ENCODE assay signal across 19 cellular contexts in genomic region chr10:63392224-63392623, GRCh38.
DNase-seq lines count a peak whose midpoint lies in the region; ATAC-seq and TF ChIP-seq lines count a peak whose summit lies in the region.
"Had no signal": no experiment of that assay in that cellular context is flagged by ENCODE, and none has a peak within 500 bp of the region (broad histone marks: within the 10 kb centered on the region; RNA-seq: fewer than 3 reads in every experiment).

No MANE protein-coding gene starts in this region.

- H3K36me3 Mint-ChIP-seq in CD4-positive, alpha-beta memory T cell, result peaks cover 8 to 13% of the 10 kb centered on the region in 2 donors
- H3K36me3 Mint-ChIP-seq in GM23338 (ENCODE audit: low read depth) (no peaks in the 10 kb centered on the region; the same call in 2 of the 3 replicates), natural killer cell (no peaks in the 10 kb centered on the region)
- H3K36me3 Mint-ChIP-seq in activated T-helper 17 cell treated with anti-CD3 and anti-CD28 coated beads, Interleukin-2, amount 50 U/mL, for 72 hours (ENCODE audit: low read depth), result no peaks in the 10 kb centered on the region

- intact Hi-C loops in CD4-positive, alpha-beta memory T cell (cut with micrococcal nuclease), result no loop called here
- intact Hi-C loops in natural killer cell (cut with micrococcal nuclease) (no loop called here), sigmoid colon (cut with DNase I) (no loop called here), dorsolateral prefrontal cortex (cut with DNase I) (no loop called here)

- H3K27me3 Mint-ChIP-seq in CD4-positive, alpha-beta memory T cell, result no peaks in the 10 kb centered on the region
- H3K27me3 Mint-ChIP-seq in GM23338 (ENCODE audit: insufficient read depth, low read depth, poor library complexity) (no peaks in the 10 kb centered on the region), natural killer cell (ENCODE audit: low read depth in 2 of 2) (peaks cover 9 to 22% of the 10 kb centered on the region in 2 donors)
- H3K27me3 Mint-ChIP-seq in activated T-helper 17 cell treated with anti-CD3 and anti-CD28 coated beads, Interleukin-2, amount 50 U/mL, for 72 hours, result no peaks in the 10 kb centered on the region

- H3K27ac ChIP-seq in CD4-positive, alpha-beta memory T cell (ENCODE audit: low read depth, low read length), result no peak overlapping the region
- H3K27ac ChIP-seq in GM23338 (ENCODE audit: low read depth) (peak overlapping the region; percentile 39; the same call in 1 of the 2 replicates), sigmoid colon (no peak overlapping the region), dorsolateral prefrontal cortex (no peak overlapping the region), GM23248 (no peak overlapping the region)
- H3K27ac ChIP-seq: BLaER1 treated with 17β-estradiol and CSF1 and Interleukin-3, amounts not matched to agents 10 nM and 100 nM; SJCRH30 had no signal

- H4K20me1 ChIP-seq in GM23338 (replicated peaks; ENCODE audit: insufficient read depth) (peaks cover 10% of the 10 kb centered on the region; the same call in 1 of the 2 replicates), GM23248 (ENCODE audit: insufficient read depth) (0 out of 2 replicates have a peak, but pooled peaks cover 6% of the 10 kb centered on the region)

- H3K4me2 ChIP-seq in GM23338 (no peak overlapping the region), GM23248 (ENCODE audit: unreplicated experiment) (no peak overlapping the region)

- peak overlapping the region in 4 of 7 donors; percentile 10 to 82 (median 28) for H3K27ac Mint-ChIP-seq in CD4-positive, alpha-beta memory T cell
- no peak overlapping the region for H3K27ac Mint-ChIP-seq in GM23338
- no peak overlapping the region for H3K27ac Mint-ChIP-seq in activated T-helper 17 cell treated with anti-CD3 and anti-CD28 coated beads, Interleukin-2, amount 50 U/mL, for 72 hours
- peak overlapping the region in 1 of 2 donors; percentile 8 for H3K27ac Mint-ChIP-seq in natural killer cell

- TF ChIP-seq POLR2A in sigmoid colon (IDR thresholded peaks at IDR 0.05), result no peak

- H3K9ac ChIP-seq in GM23248, result no peak overlapping the region
- H3K9ac ChIP-seq: BLaER1 treated with 17β-estradiol and CSF1 and Interleukin-3, amounts not matched to agents 10 nM and 100 nM had no signal

- no peaks in the 10 kb centered on the region for H3K36me3 ChIP-seq in CD4-positive, alpha-beta memory T cell (ENCODE audit: insufficient read depth, low read length)
- H3K36me3 ChIP-seq in GM23338 (ENCODE audit: insufficient read depth) (no peaks in the 10 kb centered on the region), sigmoid colon (no peaks in the 10 kb centered on the region), GM23248 (ENCODE audit: low read depth) (no peaks in the 10 kb centered on the region)

- CTCF ChIA-PET in CD4-positive, alpha-beta memory T cell (lab: Charles Lee; ENCODE audit: partially characterized antibody), result interaction anchor here (0.7 kb wide), 1 partner anchor 244 kb away, joined by 3 read pairs; no protein-coding TSS in a partner anchor

- no peak for TF ChIP-seq EP300 in sigmoid colon (IDR thresholded peaks at IDR 0.05)

- no peak for ATAC-seq in GM23338
- no peak for ATAC-seq in activated T-helper 17 cell treated with anti-CD3 and anti-CD28 coated beads, Interleukin-2, amount 50 U/mL, for 72 hours (replicated peaks)
- ATAC-seq in natural killer cell, result no peak

- POLR2A ChIA-PET in CD4-positive, alpha-beta memory T cell (lab: Charles Lee; ENCODE audit: partially characterized antibody), result interaction anchor here (0.7 kb wide), 1 partner anchor 11 kb away, joined by 5 read pairs; no protein-coding TSS in a partner anchor

- no peaks in the 10 kb centered on the region for H3K9me3 ChIP-seq in CD4-positive, alpha-beta memory T cell (ENCODE audit: control insufficient read depth in 1 of 2, low read length in 2 of 2)
- H3K9me3 ChIP-seq in sigmoid colon (no peaks in the 10 kb centered on the region), GM23248 (ENCODE audit: low read depth) (no peaks in the 10 kb centered on the region)
- H3K9me3 ChIP-seq: SJCRH30 had no signal

- H3K9me3 Mint-ChIP-seq in CD4-positive, alpha-beta memory T cell, result peaks cover 0 to 14% (median 10%) of the 10 kb centered on the region in 8 donors
- H3K9me3 Mint-ChIP-seq in GM23338, result no peaks in the 10 kb centered on the region
- H3K9me3 Mint-ChIP-seq in activated T-helper 17 cell treated with anti-CD3 and anti-CD28 coated beads, Interleukin-2, amount 50 U/mL, for 72 hours, result peaks cover 5% of the 10 kb centered on the region
- no peaks in the 10 kb centered on the region for H3K9me3 Mint-ChIP-seq in natural killer cell

- no peaks in the 10 kb centered on the region for H3K27me3 ChIP-seq in CD4-positive, alpha-beta memory T cell (ENCODE audit: insufficient read depth, low read length)
- H3K27me3 ChIP-seq in GM23338 (ENCODE audit: insufficient read depth), result no peaks in the 10 kb centered on the region
- H3K27me3 ChIP-seq in sigmoid colon, result no peaks in the 10 kb centered on the region
- H3K27me3 ChIP-seq in dorsolateral prefrontal cortex, result no peaks in the 10 kb centered on the region
- no peaks in the 10 kb centered on the region for H3K27me3 ChIP-seq in GM23248 (replicated peaks; ENCODE audit: insufficient read depth)
- H3K27me3 ChIP-seq: BLaER1 treated with 17β-estradiol and CSF1 and Interleukin-3, amounts not matched to agents 10 nM and 100 nM; SJCRH30 had no signal

- H3K4me1 Mint-ChIP-seq in CD4-positive, alpha-beta memory T cell, result peaks cover 37 to 63% (median 51%) of the 10 kb centered on the region in 4 donors
- H3K4me1 Mint-ChIP-seq in GM23338, result peaks cover 11% of the 10 kb centered on the region
- H3K4me1 Mint-ChIP-seq in activated T-helper 17 cell treated with anti-CD3 and anti-CD28 coated beads, Interleukin-2, amount 50 U/mL, for 72 hours, result peaks cover 29% of the 10 kb centered on the region
- peaks cover 39 to 47% of the 10 kb centered on the region in 2 donors for H3K4me1 Mint-ChIP-seq in natural killer cell

- H2AFZ ChIP-seq in GM23338 (no peak overlapping the region), GM23248 (no peak overlapping the region)

- H3F3A ChIP-seq in GM23338 (replicated peaks; ENCODE audit: low read depth), result no peaks in the 10 kb centered on the region
- no peaks in the 10 kb centered on the region for H3F3A ChIP-seq in GM23248 (ENCODE audit: insufficient read depth)

- no peak for DNase-seq in CD4-positive, alpha-beta memory T cell
- DNase-seq in GM23338 (ENCODE audit: low spot score), result no peak
- no peak for DNase-seq in natural killer cell
- no peak for DNase-seq in sigmoid colon
- no peak for DNase-seq in dorsolateral prefrontal cortex
- DNase-seq in GM23248, result no peak
- DNase-seq in DMS 273 treated with DMSO at 0.1 percent for 48 hours (lab: John Stamatoyannopoulos, UW), result no peak
- DNase-seq: COR-L47, DMS153, GDM1, GOT3, NCI-H1092 treated with DMSO at 0.1 percent for 48 hours, NCI-H146, NCI-H2029 treated with DMSO at 0.1 percent for 48 hours, NCI-H2171, NCI-H526, SJCRH30 had no signal

- H3K79me2 ChIP-seq in GM23338 (replicated peaks; ENCODE audit: insufficient read depth) (peaks cover 100% of the 10 kb centered on the region), GM23248 (ENCODE audit: insufficient read depth) (peaks cover 100% of the 10 kb centered on the region)

- H3K9me2 ChIP-seq in GM23338 (ENCODE audit: insufficient read depth) (no peaks in the 10 kb centered on the region), GM23248 (ENCODE audit: insufficient read depth) (no peaks in the 10 kb centered on the region)

- H3K4me3 Mint-ChIP-seq in CD4-positive, alpha-beta memory T cell, result peak overlapping the region in 7 of 8 donors; percentile 0 to 75 (median 64)
- H3K4me3 Mint-ChIP-seq in GM23338 (no peak overlapping the region), natural killer cell (peak overlapping the region; percentile 6)
- peak overlapping the region; percentile 1 for H3K4me3 Mint-ChIP-seq in activated T-helper 17 cell treated with anti-CD3 and anti-CD28 coated beads, Interleukin-2, amount 50 U/mL, for 72 hours

- in situ Hi-C loops in GM23248 (cut with MboI), result no loop called here

- no peak overlapping the region for H3K4me3 ChIP-seq in CD4-positive, alpha-beta memory T cell (ENCODE audit: low read length in 2 of 2)
- H3K4me3 ChIP-seq in GM23338 (no peak overlapping the region), sigmoid colon (no peak overlapping the region), dorsolateral prefrontal cortex (no peak overlapping the region), GM23248 (no peak overlapping the region)
- H3K4me3 ChIP-seq: BLaER1 treated with 17β-estradiol and CSF1 and Interleukin-3, amounts not matched to agents 10 nM and 100 nM; SJCRH30 had no signal

- 97 to 98% methylated on average over 6 of the region's 6 CpGs for WGBS in sigmoid colon, 2 donors
- WGBS in GM23248 (ENCODE audit: low coverage in 1 of 2, low lambda C conversion rate in 2 of 2, missing lambda C conversion rate in 2 of 2), 2 experiments, result 98% methylated on average over 6 of the region's 6 CpGs

- TF ChIP-seq CTCF in GM23338 (conservative IDR thresholded peaks at IDR 0.05; ENCODE audit: low read depth in 2 of 2) (no peak), natural killer cell (IDR thresholded peaks at IDR 0.05) (no peak), sigmoid colon (IDR thresholded peaks at IDR 0.05) (no peak), dorsolateral prefrontal cortex (IDR thresholded peaks at IDR 0.05 in 54 of 56, conservative IDR thresholded peaks at IDR 0.05 in 2 of 56; ENCODE audit: low read depth in 1 of 56, partially characterized antibody in 56 of 56) (no peak)

- peaks cover 33% of the 10 kb centered on the region for H3K4me1 ChIP-seq in CD4-positive, alpha-beta memory T cell (ENCODE audit: insufficient read depth, low read length)
- peaks cover 11% of the 10 kb centered on the region; the same call in 1 of the 2 replicates for H3K4me1 ChIP-seq in GM23338 (ENCODE audit: insufficient read depth)
- H3K4me1 ChIP-seq in sigmoid colon, result no peaks in the 10 kb centered on the region
- peaks cover 11% of the 10 kb centered on the region; the same call in 1 of the 2 replicates for H3K4me1 ChIP-seq in GM23248 (ENCODE audit: insufficient read depth)
- H3K4me1 ChIP-seq: SJCRH30 had no signal

TF ChIP-seq in GM23338, 12 proteins besides CTCF, POLR2A, EP300 and RAD21 (continues in another document):
- TF ChIP-seq EZH2phosphoT487 (IDR thresholded peaks at IDR 0.05; ENCODE audit: unreplicated experiment), result no peak
- TF ChIP-seq JUNB (IDR thresholded peaks at IDR 0.05; ENCODE audit: unreplicated experiment), result no peak
- no peak for TF ChIP-seq STAT1 (IDR thresholded peaks at IDR 0.05; ENCODE audit: unreplicated experiment)
- TF ChIP-seq POLR2AphosphoS5 (IDR thresholded peaks at IDR 0.05; ENCODE audit: low read depth), result no peak
- TF ChIP-seq CREB1 (CRISPR knock-in tag; IDR thresholded peaks at IDR 0.05; ENCODE audit: low read depth), result no peak

Comparison
In these comparisons a context has a peak if more than half of its experiments do, and no peak if none do; other contexts are left out.
1. H3K27ac Mint-ChIP-seq: peak in CD4-positive, alpha-beta memory T cell (4 of 7); none in GM23338 (single experiment) and activated T-helper 17 cell treated with anti-CD3 and anti-CD28 coated beads, Interleukin-2, amount 50 U/mL, for 72 hours (single experiment).